ENCODE assay signal across 1 cellular context in the genomic region with DNA sequence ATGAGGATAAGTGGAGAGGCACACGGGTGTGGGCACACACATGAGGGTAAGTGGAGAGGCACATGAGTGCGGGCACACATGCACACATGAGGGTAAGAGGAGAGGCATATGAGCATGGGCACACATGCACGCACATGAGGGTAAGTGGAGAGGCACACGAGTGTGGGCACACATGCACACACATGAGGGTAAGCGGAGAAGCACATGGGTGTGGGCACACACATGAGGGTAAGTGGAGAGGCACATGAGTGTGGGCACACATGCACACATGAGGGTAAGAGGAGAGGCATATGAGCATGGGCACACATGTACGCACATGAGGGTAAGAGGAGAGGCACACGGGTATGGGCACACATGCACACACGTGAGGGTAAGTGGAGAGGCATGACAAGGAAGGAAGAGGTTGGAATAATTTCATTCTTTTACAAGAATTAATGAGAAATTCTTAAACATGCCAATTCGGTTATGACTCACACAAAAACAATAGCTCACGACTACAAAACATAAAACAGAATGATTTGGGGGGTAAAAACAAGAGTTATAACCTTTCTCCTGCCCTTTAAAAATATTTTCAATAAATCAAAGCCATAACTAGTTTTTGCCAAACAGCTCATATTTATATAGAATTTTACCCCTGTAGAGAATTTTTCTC.
TF ChIP-seq lines count a peak whose summit lies in the region.

No MANE protein-coding gene starts in this region.

TF ChIP-seq in HepG2, 621 proteins besides CTCF, POLR2A, EP300 and RAD21:
- TF ChIP-seq, protein P1, sequence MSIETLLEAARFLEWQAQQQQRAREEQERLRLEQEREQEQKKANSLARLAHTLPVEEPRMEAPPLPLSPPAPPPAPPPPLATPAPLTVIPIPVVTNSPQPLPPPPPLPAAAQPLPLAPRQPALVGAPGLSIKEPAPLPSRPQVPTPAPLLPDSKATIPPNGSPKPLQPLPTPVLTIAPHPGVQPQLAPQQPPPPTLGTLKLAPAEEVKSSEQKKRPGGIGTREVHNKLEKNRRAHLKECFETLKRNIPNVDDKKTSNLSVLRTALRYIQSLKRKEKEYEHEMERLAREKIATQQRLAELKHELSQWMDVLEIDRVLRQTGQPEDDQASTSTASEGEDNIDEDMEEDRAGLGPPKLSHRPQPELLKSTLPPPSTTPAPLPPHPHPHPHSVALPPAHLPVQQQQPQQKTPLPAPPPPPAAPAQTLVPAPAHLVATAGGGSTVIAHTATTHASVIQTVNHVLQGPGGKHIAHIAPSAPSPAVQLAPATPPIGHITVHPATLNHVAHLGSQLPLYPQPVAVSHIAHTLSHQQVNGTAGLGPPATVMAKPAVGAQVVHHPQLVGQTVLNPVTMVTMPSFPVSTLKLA (IDR thresholded peaks at IDR 0.05): peak; percentile 95
- TF ChIP-seq HNF1B (CRISPR knock-in tag; IDR thresholded peaks at IDR 0.05): no peak
